ENCODE assay signal across 1 cellular context in the genomic region with DNA sequence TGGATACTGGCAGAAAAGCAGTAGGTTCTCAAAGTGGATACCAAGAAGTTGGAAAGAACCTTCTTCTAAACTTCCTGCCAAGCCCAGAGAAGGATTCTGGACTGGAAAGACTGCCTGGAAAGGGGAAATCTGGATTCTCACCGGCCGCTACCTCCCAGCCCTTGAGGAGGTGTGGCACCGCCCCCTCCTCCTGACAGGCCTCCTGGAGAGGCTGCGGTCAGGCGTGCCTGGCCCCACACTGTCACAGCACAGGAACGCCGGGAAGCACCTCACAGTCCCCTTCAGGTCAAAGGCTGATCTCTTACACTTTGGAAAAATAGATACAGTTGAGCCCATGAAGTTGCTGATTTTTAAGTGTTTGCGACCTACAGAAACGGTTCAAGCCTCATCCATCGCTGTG.
TF ChIP-seq lines count a peak whose summit lies in the region.

No MANE protein-coding gene starts in this region.

TF ChIP-seq in HEK293, 187 proteins besides CTCF, POLR2A, EP300 and RAD21 (continued from another document and continues in another):
- TF ChIP-seq ZNF169 (tag by site-specific recombination; IDR thresholded peaks at IDR 0.05), result no peak
- no peak for TF ChIP-seq ZNF16 (tag by site-specific recombination; IDR thresholded peaks at IDR 0.05; ENCODE audit: low read depth)
- TF ChIP-seq, protein P1, sequence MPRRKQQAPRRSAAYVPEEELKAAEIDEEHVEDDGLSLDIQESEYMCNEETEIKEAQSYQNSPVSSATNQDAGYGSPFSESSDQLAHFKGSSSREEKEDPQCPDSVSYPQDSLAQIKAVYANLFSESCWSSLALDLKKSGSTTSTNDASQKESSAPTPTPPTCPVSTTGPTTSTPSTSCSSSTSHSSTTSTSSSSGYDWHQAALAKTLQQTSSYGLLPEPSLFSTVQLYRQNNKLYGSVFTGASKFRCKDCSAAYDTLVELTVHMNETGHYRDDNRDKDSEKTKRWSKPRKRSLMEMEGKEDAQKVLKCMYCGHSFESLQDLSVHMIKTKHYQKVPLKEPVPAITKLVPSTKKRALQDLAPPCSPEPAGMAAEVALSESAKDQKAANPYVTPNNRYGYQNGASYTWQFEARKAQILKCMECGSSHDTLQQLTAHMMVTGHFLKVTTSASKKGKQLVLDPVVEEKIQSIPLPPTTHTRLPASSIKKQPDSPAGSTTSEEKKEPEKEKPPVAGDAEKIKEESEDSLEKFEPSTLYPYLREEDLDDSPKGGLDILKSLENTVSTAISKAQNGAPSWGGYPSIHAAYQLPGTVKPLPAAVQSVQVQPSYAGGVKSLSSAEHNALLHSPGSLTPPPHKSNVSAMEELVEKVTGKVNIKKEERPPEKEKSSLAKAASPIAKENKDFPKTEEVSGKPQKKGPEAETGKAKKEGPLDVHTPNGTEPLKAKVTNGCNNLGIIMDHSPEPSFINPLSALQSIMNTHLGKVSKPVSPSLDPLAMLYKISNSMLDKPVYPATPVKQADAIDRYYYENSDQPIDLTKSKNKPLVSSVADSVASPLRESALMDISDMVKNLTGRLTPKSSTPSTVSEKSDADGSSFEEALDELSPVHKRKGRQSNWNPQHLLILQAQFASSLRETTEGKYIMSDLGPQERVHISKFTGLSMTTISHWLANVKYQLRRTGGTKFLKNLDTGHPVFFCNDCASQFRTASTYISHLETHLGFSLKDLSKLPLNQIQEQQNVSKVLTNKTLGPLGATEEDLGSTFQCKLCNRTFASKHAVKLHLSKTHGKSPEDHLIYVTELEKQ (tag by site-specific recombination; IDR thresholded peaks at IDR 0.05; ENCODE audit: borderline replicate concordance), result no peak
- no peak for TF ChIP-seq ZNF530 (tag by site-specific recombination; IDR thresholded peaks at IDR 0.05; ENCODE audit: low read depth)
- TF ChIP-seq ZNF843 (tag by site-specific recombination; IDR thresholded peaks at IDR 0.05), result no peak
- TF ChIP-seq, protein P2, sequence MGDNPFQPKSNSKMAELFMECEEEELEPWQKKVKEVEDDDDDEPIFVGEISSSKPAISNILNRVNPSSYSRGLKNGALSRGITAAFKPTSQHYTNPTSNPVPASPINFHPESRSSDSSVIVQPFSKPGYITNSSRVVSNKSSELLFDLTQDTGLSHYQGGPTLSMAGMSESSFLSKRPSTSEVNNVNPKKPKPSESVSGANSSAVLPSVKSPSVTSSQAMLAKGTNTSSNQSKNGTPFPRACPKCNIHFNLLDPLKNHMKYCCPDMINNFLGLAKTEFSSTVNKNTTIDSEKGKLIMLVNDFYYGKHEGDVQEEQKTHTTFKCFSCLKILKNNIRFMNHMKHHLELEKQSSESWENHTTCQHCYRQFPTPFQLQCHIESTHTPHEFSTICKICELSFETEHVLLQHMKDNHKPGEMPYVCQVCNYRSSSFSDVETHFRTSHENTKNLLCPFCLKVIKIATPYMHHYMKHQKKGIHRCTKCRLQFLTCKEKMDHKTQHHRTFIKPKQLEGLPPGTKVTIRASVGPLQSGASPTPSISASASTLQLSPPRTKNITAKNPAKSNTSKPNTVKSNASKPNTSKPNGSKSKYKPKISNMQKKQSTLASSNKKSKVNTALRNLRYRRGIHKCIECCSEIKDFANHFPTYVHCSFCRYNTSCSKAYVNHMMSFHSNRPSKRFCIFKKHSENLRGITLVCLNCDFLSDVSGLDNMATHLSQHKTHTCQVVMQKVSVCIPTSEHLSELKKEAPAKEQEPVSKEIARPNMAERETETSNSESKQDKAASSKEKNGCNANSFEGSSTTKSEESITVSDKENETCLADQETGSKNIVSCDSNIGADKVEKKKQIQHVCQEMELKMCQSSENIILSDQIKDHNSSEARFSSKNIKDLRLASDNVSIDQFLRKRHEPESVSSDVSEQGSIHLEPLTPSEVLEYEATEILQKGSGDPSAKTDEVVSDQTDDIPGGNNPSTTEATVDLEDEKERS (tag by site-specific recombination; IDR thresholded peaks at IDR 0.05), result no peak
- no peak for TF ChIP-seq SALL2 (tag by site-specific recombination; IDR thresholded peaks at IDR 0.05; ENCODE audit: borderline replicate concordance)
- no peak for TF ChIP-seq ZNF837 (tag by site-specific recombination; IDR thresholded peaks at IDR 0.05)
- no peak for TF ChIP-seq ZNF548 (tag by site-specific recombination; IDR thresholded peaks at IDR 0.05)
- peak; percentile 71 for TF ChIP-seq ZBTB17 (tag by site-specific recombination; IDR thresholded peaks at IDR 0.05)
- TF ChIP-seq, protein P3, sequence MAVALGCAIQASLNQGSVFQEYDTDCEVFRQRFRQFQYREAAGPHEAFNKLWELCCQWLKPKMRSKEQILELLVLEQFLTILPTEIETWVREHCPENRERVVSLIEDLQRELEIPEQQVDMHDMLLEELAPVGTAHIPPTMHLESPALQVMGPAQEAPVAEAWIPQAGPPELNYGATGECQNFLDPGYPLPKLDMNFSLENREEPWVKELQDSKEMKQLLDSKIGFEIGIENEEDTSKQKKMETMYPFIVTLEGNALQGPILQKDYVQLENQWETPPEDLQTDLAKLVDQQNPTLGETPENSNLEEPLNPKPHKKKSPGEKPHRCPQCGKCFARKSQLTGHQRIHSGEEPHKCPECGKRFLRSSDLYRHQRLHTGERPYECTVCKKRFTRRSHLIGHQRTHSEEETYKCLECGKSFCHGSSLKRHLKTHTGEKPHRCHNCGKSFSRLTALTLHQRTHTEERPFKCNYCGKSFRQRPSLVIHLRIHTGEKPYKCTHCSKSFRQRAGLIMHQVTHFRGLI (tag by site-specific recombination; IDR thresholded peaks at IDR 0.05), result no peak
- TF ChIP-seq ZNF175 (tag by site-specific recombination; IDR thresholded peaks at IDR 0.05), result no peak
- TF ChIP-seq ZNF174 (tag by site-specific recombination; IDR thresholded peaks at IDR 0.05), result no peak
- no peak for TF ChIP-seq ZFP3 (tag by site-specific recombination; IDR thresholded peaks at IDR 0.05; ENCODE audit: low read depth)
- TF ChIP-seq ZNF155 (tag by site-specific recombination; IDR thresholded peaks at IDR 0.05), result no peak
- TF ChIP-seq ZNF146 (tag by site-specific recombination; IDR thresholded peaks at IDR 0.05), result no peak
- no peak for TF ChIP-seq ZEB2 (tag by site-specific recombination; IDR thresholded peaks at IDR 0.05)
- TF ChIP-seq ZNF114 (tag by site-specific recombination; IDR thresholded peaks at IDR 0.05), result no peak
- no peak for TF ChIP-seq ZNF596 (tag by site-specific recombination; IDR thresholded peaks at IDR 0.05)
- TF ChIP-seq, protein P4, sequence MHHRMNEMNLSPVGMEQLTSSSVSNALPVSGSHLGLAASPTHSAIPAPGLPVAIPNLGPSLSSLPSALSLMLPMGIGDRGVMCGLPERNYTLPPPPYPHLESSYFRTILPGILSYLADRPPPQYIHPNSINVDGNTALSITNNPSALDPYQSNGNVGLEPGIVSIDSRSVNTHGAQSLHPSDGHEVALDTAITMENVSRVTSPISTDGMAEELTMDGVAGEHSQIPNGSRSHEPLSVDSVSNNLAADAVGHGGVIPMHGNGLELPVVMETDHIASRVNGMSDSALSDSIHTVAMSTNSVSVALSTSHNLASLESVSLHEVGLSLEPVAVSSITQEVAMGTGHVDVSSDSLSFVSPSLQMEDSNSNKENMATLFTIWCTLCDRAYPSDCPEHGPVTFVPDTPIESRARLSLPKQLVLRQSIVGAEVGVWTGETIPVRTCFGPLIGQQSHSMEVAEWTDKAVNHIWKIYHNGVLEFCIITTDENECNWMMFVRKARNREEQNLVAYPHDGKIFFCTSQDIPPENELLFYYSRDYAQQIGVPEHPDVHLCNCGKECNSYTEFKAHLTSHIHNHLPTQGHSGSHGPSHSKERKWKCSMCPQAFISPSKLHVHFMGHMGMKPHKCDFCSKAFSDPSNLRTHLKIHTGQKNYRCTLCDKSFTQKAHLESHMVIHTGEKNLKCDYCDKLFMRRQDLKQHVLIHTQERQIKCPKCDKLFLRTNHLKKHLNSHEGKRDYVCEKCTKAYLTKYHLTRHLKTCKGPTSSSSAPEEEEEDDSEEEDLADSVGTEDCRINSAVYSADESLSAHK (tag by site-specific recombination; IDR thresholded peaks at IDR 0.05), result no peak
- TF ChIP-seq FEZF1 (tag by site-specific recombination; IDR thresholded peaks at IDR 0.05), result peak; percentile 62
- TF ChIP-seq TRIM28 (IDR thresholded peaks at IDR 0.05; ENCODE audit: borderline replicate concordance, low read length), result peak; percentile 78
- peak; percentile 95 for TF ChIP-seq GLIS1 (tag by site-specific recombination; IDR thresholded peaks at IDR 0.05)
- no peak for TF ChIP-seq ZNF48 (tag by site-specific recombination; IDR thresholded peaks at IDR 0.05)
- TF ChIP-seq KLF8 (tag by site-specific recombination; IDR thresholded peaks at IDR 0.05), result no peak
- TF ChIP-seq ZNF561 (tag by site-specific recombination; IDR thresholded peaks at IDR 0.05; ENCODE audit: borderline replicate concordance), result no peak
- no peak for TF ChIP-seq ZNF707 (tag by site-specific recombination; IDR thresholded peaks at IDR 0.05)
- TF ChIP-seq, protein P5, sequence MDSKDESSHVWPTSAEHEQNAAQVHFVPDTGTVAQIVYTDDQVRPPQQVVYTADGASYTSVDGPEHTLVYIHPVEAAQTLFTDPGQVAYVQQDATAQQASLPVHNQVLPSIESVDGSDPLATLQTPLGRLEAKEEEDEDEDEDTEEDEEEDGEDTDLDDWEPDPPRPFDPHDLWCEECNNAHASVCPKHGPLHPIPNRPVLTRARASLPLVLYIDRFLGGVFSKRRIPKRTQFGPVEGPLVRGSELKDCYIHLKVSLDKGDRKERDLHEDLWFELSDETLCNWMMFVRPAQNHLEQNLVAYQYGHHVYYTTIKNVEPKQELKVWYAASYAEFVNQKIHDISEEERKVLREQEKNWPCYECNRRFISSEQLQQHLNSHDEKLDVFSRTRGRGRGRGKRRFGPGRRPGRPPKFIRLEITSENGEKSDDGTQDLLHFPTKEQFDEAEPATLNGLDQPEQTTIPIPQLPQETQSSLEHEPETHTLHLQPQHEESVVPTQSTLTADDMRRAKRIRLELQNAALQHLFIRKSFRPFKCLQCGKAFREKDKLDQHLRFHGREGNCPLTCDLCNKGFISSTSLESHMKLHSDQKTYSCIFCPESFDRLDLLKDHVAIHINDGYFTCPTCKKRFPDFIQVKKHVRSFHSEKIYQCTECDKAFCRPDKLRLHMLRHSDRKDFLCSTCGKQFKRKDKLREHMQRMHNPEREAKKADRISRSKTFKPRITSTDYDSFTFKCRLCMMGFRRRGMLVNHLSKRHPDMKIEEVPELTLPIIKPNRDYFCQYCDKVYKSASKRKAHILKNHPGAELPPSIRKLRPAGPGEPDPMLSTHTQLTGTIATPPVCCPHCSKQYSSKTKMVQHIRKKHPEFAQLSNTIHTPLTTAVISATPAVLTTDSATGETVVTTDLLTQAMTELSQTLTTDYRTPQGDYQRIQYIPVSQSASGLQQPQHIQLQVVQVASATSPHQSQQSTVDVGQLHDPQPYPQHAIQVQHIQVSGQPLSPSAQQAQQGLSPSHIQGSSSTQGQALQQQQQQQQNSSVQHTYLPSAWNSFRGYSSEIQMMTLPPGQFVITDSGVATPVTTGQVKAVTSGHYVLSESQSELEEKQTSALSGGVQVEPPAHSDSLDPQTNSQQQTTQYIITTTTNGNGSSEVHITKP (tag by site-specific recombination; IDR thresholded peaks at IDR 0.05), result no peak
- TF ChIP-seq MEIS1 (CRISPR knock-in tag; IDR thresholded peaks at IDR 0.05; ENCODE audit: borderline replicate concordance), result no peak
- TF ChIP-seq, protein P6, sequence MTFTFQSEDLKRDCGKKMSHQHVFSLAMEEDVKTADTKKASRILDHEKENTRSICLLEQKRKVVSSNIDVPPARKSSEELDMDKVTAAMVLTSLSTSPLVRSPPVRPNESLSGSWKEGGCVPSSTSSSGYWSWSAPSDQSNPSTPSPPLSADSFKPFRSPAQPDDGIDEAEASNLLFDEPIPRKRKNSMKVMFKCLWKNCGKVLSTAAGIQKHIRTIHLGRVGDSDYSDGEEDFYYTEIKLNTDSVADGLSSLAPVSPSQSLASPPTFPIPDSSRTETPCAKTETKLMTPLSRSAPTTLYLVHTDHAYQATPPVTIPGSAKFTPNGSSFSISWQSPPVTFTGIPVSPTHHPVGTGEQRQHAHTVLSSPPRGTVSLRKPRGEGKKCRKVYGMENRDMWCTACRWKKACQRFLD (tag by site-specific recombination; IDR thresholded peaks at IDR 0.05), result no peak
- TF ChIP-seq, protein P7, sequence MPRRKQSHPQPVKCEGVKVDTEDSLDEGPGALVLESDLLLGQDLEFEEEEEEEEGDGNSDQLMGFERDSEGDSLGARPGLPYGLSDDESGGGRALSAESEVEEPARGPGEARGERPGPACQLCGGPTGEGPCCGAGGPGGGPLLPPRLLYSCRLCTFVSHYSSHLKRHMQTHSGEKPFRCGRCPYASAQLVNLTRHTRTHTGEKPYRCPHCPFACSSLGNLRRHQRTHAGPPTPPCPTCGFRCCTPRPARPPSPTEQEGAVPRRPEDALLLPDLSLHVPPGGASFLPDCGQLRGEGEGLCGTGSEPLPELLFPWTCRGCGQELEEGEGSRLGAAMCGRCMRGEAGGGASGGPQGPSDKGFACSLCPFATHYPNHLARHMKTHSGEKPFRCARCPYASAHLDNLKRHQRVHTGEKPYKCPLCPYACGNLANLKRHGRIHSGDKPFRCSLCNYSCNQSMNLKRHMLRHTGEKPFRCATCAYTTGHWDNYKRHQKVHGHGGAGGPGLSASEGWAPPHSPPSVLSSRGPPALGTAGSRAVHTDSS (tag by site-specific recombination; IDR thresholded peaks at IDR 0.05), result no peak
- no peak for TF ChIP-seq ZXDB (tag by site-specific recombination; IDR thresholded peaks at IDR 0.05)
- TF ChIP-seq, protein P8, sequence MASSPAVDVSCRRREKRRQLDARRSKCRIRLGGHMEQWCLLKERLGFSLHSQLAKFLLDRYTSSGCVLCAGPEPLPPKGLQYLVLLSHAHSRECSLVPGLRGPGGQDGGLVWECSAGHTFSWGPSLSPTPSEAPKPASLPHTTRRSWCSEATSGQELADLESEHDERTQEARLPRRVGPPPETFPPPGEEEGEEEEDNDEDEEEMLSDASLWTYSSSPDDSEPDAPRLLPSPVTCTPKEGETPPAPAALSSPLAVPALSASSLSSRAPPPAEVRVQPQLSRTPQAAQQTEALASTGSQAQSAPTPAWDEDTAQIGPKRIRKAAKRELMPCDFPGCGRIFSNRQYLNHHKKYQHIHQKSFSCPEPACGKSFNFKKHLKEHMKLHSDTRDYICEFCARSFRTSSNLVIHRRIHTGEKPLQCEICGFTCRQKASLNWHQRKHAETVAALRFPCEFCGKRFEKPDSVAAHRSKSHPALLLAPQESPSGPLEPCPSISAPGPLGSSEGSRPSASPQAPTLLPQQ (tag by site-specific recombination; IDR thresholded peaks at IDR 0.05), result peak; percentile 92
- TF ChIP-seq ZNF366 (tag by site-specific recombination; conservative IDR thresholded peaks at IDR 0.05), result no peak; the same call in 1 of the 2 replicates
- no peak for TF ChIP-seq ZNF585B (tag by site-specific recombination; IDR thresholded peaks at IDR 0.05)
- TF ChIP-seq, protein P9, sequence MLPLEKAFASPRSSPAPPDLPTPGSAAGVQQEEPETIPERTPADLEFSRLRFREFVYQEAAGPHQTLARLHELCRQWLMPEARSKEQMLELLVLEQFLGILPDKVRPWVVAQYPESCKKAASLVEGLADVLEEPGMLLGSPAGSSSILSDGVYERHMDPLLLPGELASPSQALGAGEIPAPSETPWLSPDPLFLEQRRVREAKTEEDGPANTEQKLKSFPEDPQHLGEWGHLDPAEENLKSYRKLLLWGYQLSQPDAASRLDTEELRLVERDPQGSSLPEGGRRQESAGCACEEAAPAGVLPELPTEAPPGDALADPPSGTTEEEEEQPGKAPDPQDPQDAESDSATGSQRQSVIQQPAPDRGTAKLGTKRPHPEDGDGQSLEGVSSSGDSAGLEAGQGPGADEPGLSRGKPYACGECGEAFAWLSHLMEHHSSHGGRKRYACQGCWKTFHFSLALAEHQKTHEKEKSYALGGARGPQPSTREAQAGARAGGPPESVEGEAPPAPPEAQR (tag by site-specific recombination; IDR thresholded peaks at IDR 0.05), result no peak
- TF ChIP-seq ZNF223 (tag by site-specific recombination; IDR thresholded peaks at IDR 0.05), result no peak
- TF ChIP-seq ZNF660 (tag by site-specific recombination; IDR thresholded peaks at IDR 0.05), result no peak
